Comparison of ENCODE assay signal across 8 cellular contexts in genomic region chr20:4108495-4109306, GRCh38.
DNase-seq lines count a peak whose midpoint lies in the region; ATAC-seq and TF ChIP-seq lines count a peak whose summit lies in the region.

No MANE protein-coding gene starts in this region.

- POLR2A ChIA-PET in HEK293T (lab: Yijun Ruan, JAX): no interaction called here

- no peak for ATAC-seq in HG02938 (IDR thresholded peaks at IDR 0.05; ENCODE audit: unreplicated experiment)

- DNase-seq in DMS153 (lab: John Stamatoyannopoulos, UW) (peak; percentile 76), HEK293T (ENCODE audit: extremely low spot score) (peak; percentile 82), NCI-H2196 (lab: John Stamatoyannopoulos, UW; ENCODE audit: unreplicated experiment) (peak; percentile 65), UCSD-AML1 (lab: John Stamatoyannopoulos, UW; ENCODE audit: unreplicated experiment) (peak; percentile 75), brain pericyte (ENCODE audit: low read depth, low spot score) (peak; percentile 41), inferior parietal cortex (ENCODE audit: extremely low spot score) (peak; percentile 86)
- peak; percentile 25 to 28 for DNase-seq in stimulated activated CD4-positive, alpha-beta T cell treated with anti-CD3 and anti-CD28 coated beads, Interleukin-15, amount 100 ng/mL, for 1 hour (ENCODE audit: low read depth in 1 of 2, low spot score in 1 of 2)

- CTCF ChIA-PET in HEK293T (lab: Yijun Ruan, JAX): interaction anchor here (0.7 to 1.6 kb wide), 5 partner anchors 24 to 70 kb away, joined by 3 to 4 read pairs (median 3); no protein-coding TSS in a partner anchor

TF ChIP-seq in HEK293T, 16 proteins besides CTCF, POLR2A, EP300 and RAD21:
- TF ChIP-seq TARDBP (IDR thresholded peaks at IDR 0.05): no peak
- peak; percentile 37; the same call in 1 of the 2 replicates for TF ChIP-seq CTBP1 (IDR thresholded peaks at IDR 0.05; ENCODE audit: borderline replicate concordance)

Comparison
In these comparisons a context has a peak if more than half of its experiments do, and no peak if none do; other contexts are left out.
1. DNase-seq: peak in every context shown above with its lines; median percentile 86 in inferior parietal cortex; 82 in HEK293T; 76 in DMS153; 75 in UCSD-AML1; 65 in NCI-H2196; 41 in brain pericyte; 26 in stimulated activated CD4-positive, alpha-beta T cell treated with anti-CD3 and anti-CD28 coated beads, Interleukin-15, amount 100 ng/mL, for 1 hour.